In the genomic region with DNA sequence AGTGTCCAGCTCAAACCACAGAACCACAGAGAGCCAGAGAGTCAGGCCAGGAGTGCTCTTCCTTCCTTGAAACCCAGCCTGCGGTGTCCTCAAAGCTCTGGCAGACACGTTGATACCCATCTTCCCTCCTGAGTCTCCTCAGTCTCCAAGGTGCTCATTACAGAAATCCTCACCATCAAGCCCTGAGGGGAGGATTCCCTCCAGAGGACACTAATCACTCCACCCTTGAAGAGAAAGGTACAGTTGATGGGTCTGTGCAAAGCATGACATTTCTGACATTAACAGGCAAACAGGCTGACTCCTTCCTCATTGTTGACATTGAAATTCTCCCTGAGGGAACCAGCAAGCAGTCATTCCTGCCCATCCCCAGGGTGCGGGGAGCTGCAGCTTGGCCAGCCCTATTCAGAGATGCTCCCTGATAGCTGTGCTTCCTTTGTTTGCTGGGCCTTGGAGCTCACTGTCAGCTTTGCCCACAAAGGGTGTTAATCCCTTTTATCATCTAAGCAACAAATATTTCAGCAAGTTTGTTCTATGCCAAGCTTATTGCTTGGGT, we compare ENCODE assay signal across 1 cellular context.
TF ChIP-seq lines count a peak whose summit lies in the region.

No MANE protein-coding gene starts in this region.

TF ChIP-seq in GM23338, 12 proteins besides CTCF, POLR2A, EP300 and RAD21 (continued from another document):
- TF ChIP-seq ETS1 (IDR thresholded peaks at IDR 0.05) (no peak), REST (IDR thresholded peaks at IDR 0.05; ENCODE audit: unreplicated experiment) (no peak), NANOG (IDR thresholded peaks at IDR 0.05; ENCODE audit: borderline replicate concordance) (no peak)
